1 cellular context compared by ENCODE assay signal in genomic region chr18:13726228-13726971, GRCh38.
TF ChIP-seq lines count a peak whose summit lies in the region.

FAM210A (minus strand) TSS chr18:13726558; CDS start chr18:13682077, 44,481 bp downstream.
RNMT (plus strand) TSS chr18:13726673; CDS start chr18:13731518, 4,845 bp downstream.

TF ChIP-seq in K562, 482 proteins besides CTCF, POLR2A, EP300 and RAD21 (continued from another document and continues in another):
- no peak for TF ChIP-seq PKNOX1 (IDR thresholded peaks at IDR 0.05)
- TF ChIP-seq DLX4 (CRISPR knock-in tag; IDR thresholded peaks at IDR 0.05) = no peak
- TF ChIP-seq PCBP1 (IDR thresholded peaks at IDR 0.05; ENCODE audit: low read depth, low read length, poor library complexity, severe bottlenecking) = no peak
- TF ChIP-seq ZNF77 (CRISPR knock-in tag; IDR thresholded peaks at IDR 0.05) = no peak
- TF ChIP-seq HCFC1 (IDR thresholded peaks at IDR 0.05; ENCODE audit: low read depth, low read length) = peak; percentile 96
- TF ChIP-seq KDM1A (IDR thresholded peaks at IDR 0.05) = no peak
- TF ChIP-seq TFE3 (CRISPR knock-in tag; IDR thresholded peaks at IDR 0.05) = peak; percentile 87
- TF ChIP-seq FOXK1 (CRISPR knock-in tag; IDR thresholded peaks at IDR 0.05; ENCODE audit: borderline replicate concordance) = no peak; the same call in 1 of the 2 replicates
- no peak for TF ChIP-seq MAFG (tag; conservative IDR thresholded peaks at IDR 0.05)
- no peak for TF ChIP-seq FOXJ2 (tag; IDR thresholded peaks at IDR 0.05)
- TF ChIP-seq ZNF639 (CRISPR knock-in tag; conservative IDR thresholded peaks at IDR 0.05 in 1 of 2, IDR thresholded peaks at IDR 0.05 in 1 of 2) = peak in 1 of 2 experiments; percentile 69; a peak in 1 of 4 replicates
- TF ChIP-seq BRF2 (IDR thresholded peaks at IDR 0.05; ENCODE audit: borderline replicate concordance, insufficient read depth, insufficient read length) = no peak
- no peak for TF ChIP-seq ILF3 (IDR thresholded peaks at IDR 0.05; ENCODE audit: borderline replicate concordance)
- TF ChIP-seq PML (IDR thresholded peaks at IDR 0.05; ENCODE audit: low read length) = peak; percentile 51
- no peak; the same call in 1 of the 2 replicates for TF ChIP-seq ZNF263 (CRISPR knock-in tag; IDR thresholded peaks at IDR 0.05; ENCODE audit: borderline replicate concordance)
- TF ChIP-seq KAT8 (IDR thresholded peaks at IDR 0.05; ENCODE audit: low read depth) = no peak
- TF ChIP-seq HNRNPL (IDR thresholded peaks at IDR 0.05; ENCODE audit: low read depth, low read length) = 0 out of 2 replicates have a peak, but pooled peaks have one; percentile 82
- TF ChIP-seq PRPF4 (IDR thresholded peaks at IDR 0.05; ENCODE audit: insufficient read depth, low read depth, low read length, poor library complexity, severe bottlenecking) = no peak
- TF ChIP-seq DACH1 (IDR thresholded peaks at IDR 0.05; ENCODE audit: partially characterized antibody) = no peak
- no peak for TF ChIP-seq TSC22D4 (tag; IDR thresholded peaks at IDR 0.05)
- no peak for TF ChIP-seq PPARD (CRISPR knock-in tag; IDR thresholded peaks at IDR 0.05)
- TF ChIP-seq RERE (CRISPR knock-in tag; IDR thresholded peaks at IDR 0.05; ENCODE audit: borderline replicate concordance) = no peak
- TF ChIP-seq E2F3 (CRISPR knock-in tag; IDR thresholded peaks at IDR 0.05) = peak; percentile 49; the same call in 1 of the 2 replicates
- TF ChIP-seq TSHZ1 (CRISPR knock-in tag; IDR thresholded peaks at IDR 0.05) = no peak
- TF ChIP-seq NR2C2 (CRISPR knock-in tag; IDR thresholded peaks at IDR 0.05) = no peak; the same call in 1 of the 2 replicates
- TF ChIP-seq NR2C2 (tag; IDR thresholded peaks at IDR 0.05) = peak; percentile 92
- peak; percentile 97 for TF ChIP-seq ZBTB12 (CRISPR knock-in tag; IDR thresholded peaks at IDR 0.05)
- TF ChIP-seq ZNF324 (CRISPR knock-in tag; IDR thresholded peaks at IDR 0.05) = no peak
- TF ChIP-seq ZNF57 (CRISPR knock-in tag; IDR thresholded peaks at IDR 0.05) = no peak
- TF ChIP-seq HNRNPH1 (optimal IDR thresholded peaks at IDR 0.05; ENCODE audit: low read depth, low read length) = no peak
- peak; percentile 81 for TF ChIP-seq MXD1 (CRISPR knock-in tag; IDR thresholded peaks at IDR 0.05; ENCODE audit: borderline replicate concordance, poor library complexity, severe bottlenecking)
- TF ChIP-seq NUFIP1 (IDR thresholded peaks at IDR 0.05; ENCODE audit: partially characterized antibody) = no peak
- TF ChIP-seq ZNF175 (CRISPR knock-in tag; IDR thresholded peaks at IDR 0.05; ENCODE audit: low read depth) = no peak
- no peak for TF ChIP-seq CGGBP1 (CRISPR knock-in tag; IDR thresholded peaks at IDR 0.05)
- TF ChIP-seq ZNF655 (CRISPR knock-in tag; IDR thresholded peaks at IDR 0.05) = no peak
- TF ChIP-seq BHLHE40 (IDR thresholded peaks at IDR 0.05; ENCODE audit: low read length) = peak; percentile 98
- TF ChIP-seq ZNF764 (CRISPR knock-in tag; IDR thresholded peaks at IDR 0.05; ENCODE audit: low read depth) = no peak
- TF ChIP-seq USF2 (CRISPR knock-in tag; IDR thresholded peaks at IDR 0.05) = peak; percentile 100
